Comparison of ENCODE assay signal across 8 cellular contexts in genomic region chr6:26556263-26557070, GRCh38. TPM values are rescaled to one million over a fixed set of nuclear protein-coding genes. Genes with fewer than 3 reads are reported as not detected.
A peak's percentile ranks its signal among the peaks of the same experiment; 100 is the strongest.
DNase-seq lines count a peak whose midpoint lies in the region; ATAC-seq, FAIRE-seq and TF ChIP-seq lines count a peak whose summit lies in the region.

No MANE protein-coding gene starts in this region.

- DNase-seq in Karpas-422 (peak; percentile 93), SW480 (ENCODE audit: low spot score) (peak; percentile 57), epithelial cell of prostate (ENCODE audit: low read depth, low spot score) (peak; percentile 68), GM12891 (ENCODE audit: insufficient read length, low spot score) (no peak), Peyer's patch (no peak)

- ATAC-seq in GM19324 (IDR thresholded peaks at IDR 0.05; ENCODE audit: low FRiP score, unreplicated experiment): no peak

- no peaks in the 10 kb centered on the region for H3K79me2 ChIP-seq in DOHH2 (ENCODE audit: control insufficient read depth, low read length)
- no peaks in the 10 kb centered on the region for H3K79me2 ChIP-seq in Karpas-422 (ENCODE audit: low read length)
- no peaks in the 10 kb centered on the region for H3K79me2 ChIP-seq in parathyroid adenoma

- peaks cover 31% of the 10 kb centered on the region for H3K4me1 ChIP-seq in DOHH2 (ENCODE audit: control insufficient read depth, low read length)
- peaks cover 36% of the 10 kb centered on the region for H3K4me1 ChIP-seq in Karpas-422 (ENCODE audit: low read length)
- H3K4me1 ChIP-seq in parathyroid adenoma: no peaks in the 10 kb centered on the region
- H3K4me1 ChIP-seq in Peyer's patch: no peaks in the 10 kb centered on the region

- FAIRE-seq in GM12891 (lab: Jason Lieb, UNC): no peak

- H3K27me3 ChIP-seq in DOHH2 (ENCODE audit: control insufficient read depth, low read length): no peaks in the 10 kb centered on the region
- no peaks in the 10 kb centered on the region for H3K27me3 ChIP-seq in Karpas-422 (ENCODE audit: low read length)
- no peaks in the 10 kb centered on the region for H3K27me3 ChIP-seq in parathyroid adenoma (ENCODE audit: control insufficient read depth, insufficient read depth, low read length)
- H3K27me3 ChIP-seq in Peyer's patch: no peaks in the 10 kb centered on the region

- peaks cover 23% of the 10 kb centered on the region for H3F3A ChIP-seq in DOHH2 (ENCODE audit: control insufficient read depth, insufficient read depth)

- no peaks in the 10 kb centered on the region for H3K36me3 ChIP-seq in DOHH2 (ENCODE audit: control insufficient read depth, low read length)
- no peaks in the 10 kb centered on the region for H3K36me3 ChIP-seq in Karpas-422 (ENCODE audit: insufficient read depth, low read length)
- no peaks in the 10 kb centered on the region for H3K36me3 ChIP-seq in parathyroid adenoma (ENCODE audit: control insufficient read depth, insufficient read depth, low read length)
- H3K36me3 ChIP-seq in Peyer's patch: no peaks in the 10 kb centered on the region

- no peak overlapping the region for H3K4me3 ChIP-seq in DOHH2 (ENCODE audit: low read length)
- H3K4me3 ChIP-seq in Karpas-422 (ENCODE audit: low read length): peak overlapping the region; percentile 85
- H3K4me3 ChIP-seq in parathyroid adenoma (ENCODE audit: low read depth, low read length): no peak overlapping the region
- no peak overlapping the region for H3K4me3 ChIP-seq in Peyer's patch

- H3K4me2 ChIP-seq in DOHH2 (ENCODE audit: low read length) (peak overlapping the region; percentile 25; the same call in 1 of the 2 replicates), Karpas-422 (ENCODE audit: low read depth, low read length, poor library complexity, severe bottlenecking) (peak overlapping the region; percentile 100), parathyroid adenoma (ENCODE audit: low read length) (no peak overlapping the region)

- TF ChIP-seq CTCF in DOHH2 (IDR thresholded peaks at IDR 0.05; ENCODE audit: low read depth, low read length, poor library complexity, severe bottlenecking): no peak
- no peak for TF ChIP-seq CTCF in parathyroid adenoma (IDR thresholded peaks at IDR 0.05)
- no peak for TF ChIP-seq CTCF in Peyer's patch (IDR thresholded peaks at IDR 0.05)

- no peaks in the 10 kb centered on the region for H3K9me2 ChIP-seq in DOHH2 (replicated peaks; ENCODE audit: control insufficient read depth, low read length)
- no peaks in the 10 kb centered on the region for H3K9me2 ChIP-seq in Karpas-422 (replicated peaks; ENCODE audit: insufficient read depth, low read length)

- H3K9ac ChIP-seq in Karpas-422 (ENCODE audit: low read length): no peak overlapping the region
- H3K9ac ChIP-seq in parathyroid adenoma: no peak overlapping the region

- no peaks in the 10 kb centered on the region for H3K9me3 ChIP-seq in DOHH2 (ENCODE audit: control insufficient read depth, insufficient read depth, low read length)
- H3K9me3 ChIP-seq in Karpas-422 (ENCODE audit: low read length): no peaks in the 10 kb centered on the region
- no peaks in the 10 kb centered on the region for H3K9me3 ChIP-seq in parathyroid adenoma (ENCODE audit: control insufficient read depth, low read length)
- no peaks in the 10 kb centered on the region for H3K9me3 ChIP-seq in Peyer's patch

- H4K20me1 ChIP-seq in DOHH2 (ENCODE audit: control insufficient read depth, insufficient read depth, low read depth, low read length) (no peaks in the 10 kb centered on the region), Karpas-422 (ENCODE audit: insufficient read depth, low read depth, low read length) (no peaks in the 10 kb centered on the region)

- TF ChIP-seq POLR2A in GM12891 (IDR thresholded peaks at IDR 0.05; ENCODE audit: low read depth, low read length) (no peak), Peyer's patch (IDR thresholded peaks at IDR 0.05) (no peak)

- no peak overlapping the region for H2AFZ ChIP-seq in Karpas-422 (ENCODE audit: low read length)
- H2AFZ ChIP-seq in parathyroid adenoma: peak overlapping the region; percentile 16

- H3K27ac ChIP-seq in DOHH2 (ENCODE audit: low read depth, low read length): no peak overlapping the region
- H3K27ac ChIP-seq in Karpas-422 (ENCODE audit: low read length): no peak overlapping the region
- peak overlapping the region; percentile 21 for H3K27ac ChIP-seq in epithelial cell of prostate
- H3K27ac ChIP-seq in parathyroid adenoma: no peak overlapping the region
- H3K27ac ChIP-seq in Peyer's patch: no peak overlapping the region

TF ChIP-seq in GM12891, 5 proteins besides CTCF, POLR2A, EP300 and RAD21:
- no peak for TF ChIP-seq PAX5 (IDR thresholded peaks at IDR 0.05; ENCODE audit: insufficient read depth, low read length, severe bottlenecking)
- no peak for TF ChIP-seq POLR2AphosphoS5 (IDR thresholded peaks at IDR 0.05; ENCODE audit: low read depth, low read length)
- no peak for TF ChIP-seq SPI1 (IDR thresholded peaks at IDR 0.05; ENCODE audit: low read depth, low read length)
- no peak for TF ChIP-seq TAF1 (IDR thresholded peaks at IDR 0.05; ENCODE audit: low read depth, low read length)
- no peak for TF ChIP-seq POU2F2 (IDR thresholded peaks at IDR 0.05; ENCODE audit: low read depth, low read length)
TF ChIP-seq in GM12891: peak in this region for 0.

RNA-seq across cellular contexts. Expression of gene HMGN4, which starts 18.3 kb away (rescaled TPM):
- total RNA-seq in Karpas-422 (2014; rRNA removed; shearing (Covaris generic); ENCODE audit: low replicate concordance): 57.3 and 103 TPM in 2 replicates
- polyA plus RNA-seq in GM12891 (2012; ENCODE audit: low read depth, missing spikeins): 46.8 TPM
- 10 to 100 TPM; 46.1 to 74.3 (median 57.6) TPM for total RNA-seq in Peyer's patch

RNA-seq across cellular contexts. Expression of gene ABT1, which starts 40.3 kb away (rescaled TPM):
- total RNA-seq in Karpas-422 (2014; rRNA removed; shearing (Covaris generic); ENCODE audit: low replicate concordance): 22.7 and 23.7 TPM in 2 replicates
- polyA plus RNA-seq in GM12891 (2012; ENCODE audit: low read depth, missing spikeins): 18.4 TPM
- total RNA-seq in Peyer's patch: 10 to 100 TPM; 11.5 to 16.1 (median 11.8) TPM

RNA-seq across cellular contexts. Expression of gene BTN1A1, which starts 56.4 kb away (rescaled TPM):
- 0.22 TPM in 1 of 2 replicates, not detected in the other for total RNA-seq in Karpas-422 (2014; rRNA removed; shearing (Covaris generic); ENCODE audit: low replicate concordance)
- 0.14 TPM for polyA plus RNA-seq in GM12891 (2012; ENCODE audit: low read depth, missing spikeins)
- not detected for total RNA-seq in Peyer's patch

Comparison
In these comparisons a context has a peak if more than half of its experiments do, and no peak if none do; other contexts are left out.
1. DNase-seq: peak in Karpas-422 (single experiment), SW480 (single experiment) and epithelial cell of prostate (single experiment); none in GM12891 (single experiment) and Peyer's patch (0 of 3).